20 cellular contexts compared by ENCODE assay signal in the genomic region with DNA sequence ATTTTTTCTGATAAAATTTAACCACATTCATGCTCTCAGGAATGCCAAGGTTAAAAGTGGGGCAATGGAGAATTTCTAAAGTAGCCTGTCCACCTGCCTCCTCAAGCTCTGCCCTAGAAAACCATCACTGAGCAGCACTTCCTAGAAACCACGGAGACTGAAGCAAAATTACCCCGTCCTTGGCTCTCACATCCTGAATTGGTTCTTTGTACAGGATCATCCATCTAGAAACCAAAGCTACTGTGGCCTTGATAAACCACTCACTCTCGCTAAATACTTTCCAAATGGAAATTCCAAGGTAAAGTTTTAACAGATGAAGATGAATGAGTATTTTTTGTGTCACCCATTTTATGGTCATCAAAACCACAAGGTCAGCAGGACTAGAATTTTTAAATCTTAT.
"Had no signal": no experiment of that assay in that cellular context is flagged by ENCODE, and none has a peak within 500 bp of the region (broad histone marks: within the 10 kb centered on the region; RNA-seq: fewer than 3 reads in every experiment).

No MANE protein-coding gene starts in this region.

- H3K27me3 Mint-ChIP-seq: activated CD4-positive, alpha-beta T cell treated with anti-CD3 and anti-CD28 coated beads for 36 hours; activated naive CD8-positive, alpha-beta T cell had no signal

- H3K9me3 Mint-ChIP-seq: activated CD4-positive, alpha-beta memory T cell treated with anti-CD3 and anti-CD28 coated beads for 36 hours; activated T-helper 1 cell treated with anti-CD3 and anti-CD28 coated beads, Interleukin-12 subunit alpha, Interleukin-12 subunit beta, Interleukin-2, Interleukin-4 antibody, amounts not matched to agents 30 ng/mL and 10 ng/mL and 1 ng/mL, durations not matched to agents 14 hours and 24 hours and 36 hours; natural killer cell treated with Interleukin-12 subunit alpha and Interleukin-12 subunit beta and Interleukin-15 and Interleukin-18, amount 100 ng/mL, for 72 hours; WTC11 had no signal

- H3K9me3 ChIP-seq: tibial artery had no signal

- H3K4me1 ChIP-seq: parathyroid adenoma had no signal

- DNase-seq: activated CD4-positive, alpha-beta memory T cell treated with anti-CD3 and anti-CD28 coated beads for 36 hours; activated CD4-positive, alpha-beta T cell treated with anti-CD3 and anti-CD28 coated beads for 36 hours; activated T-cell treated with anti-CD3 and anti-CD28 coated beads for 4 hours; brain microvascular endothelial cell; central memory CD4-positive, alpha-beta T cell; left ventricle myocardium superior; mesendoderm; stimulated activated CD4-positive, alpha-beta T cell treated with anti-CD3 and anti-CD28 coated beads, Interleukin-12 subunit alpha, Interleukin-12 subunit beta, amount 100 ng/mL, for 4 hours; stimulated activated CD4-positive, alpha-beta T cell treated with anti-CD3 and anti-CD28 coated beads, Interleukin-1b, Interleukin-23, amount 100 ng/mL, for 48 hours; stimulated activated naive CD4-positive, alpha-beta T cell treated with Interleukin-2 at 50 U/mL for 16 hours; SW 1271; T-helper 2 cell; tibial artery had no signal

- H3K27ac Mint-ChIP-seq: activated CD4-positive, alpha-beta memory T cell treated with anti-CD3 and anti-CD28 coated beads for 36 hours; activated CD4-positive, alpha-beta T cell treated with anti-CD3 and anti-CD28 coated beads for 36 hours; activated naive CD8-positive, alpha-beta T cell; activated T-helper 1 cell treated with anti-CD3 and anti-CD28 coated beads, Interleukin-12 subunit alpha, Interleukin-12 subunit beta, Interleukin-2, Interleukin-4 antibody, amounts not matched to agents 30 ng/mL and 10 ng/mL and 1 ng/mL, durations not matched to agents 14 hours and 24 hours and 36 hours; natural killer cell treated with Interleukin-12 subunit alpha and Interleukin-12 subunit beta and Interleukin-15 and Interleukin-18, amount 100 ng/mL, for 72 hours; WTC11 had no signal

- H3K36me3 Mint-ChIP-seq: activated CD4-positive, alpha-beta memory T cell treated with anti-CD3 and anti-CD28 coated beads for 36 hours; activated naive CD8-positive, alpha-beta T cell had no signal

- H3K4me3 ChIP-seq: tibial artery had no signal

- H3K4me3 Mint-ChIP-seq: activated CD4-positive, alpha-beta memory T cell treated with anti-CD3 and anti-CD28 coated beads for 36 hours; activated CD4-positive, alpha-beta T cell treated with anti-CD3 and anti-CD28 coated beads for 36 hours; activated naive CD8-positive, alpha-beta T cell; activated T-helper 1 cell treated with anti-CD3 and anti-CD28 coated beads, Interleukin-12 subunit alpha, Interleukin-12 subunit beta, Interleukin-2, Interleukin-4 antibody, amounts not matched to agents 30 ng/mL and 10 ng/mL and 1 ng/mL, durations not matched to agents 14 hours and 24 hours and 36 hours; natural killer cell treated with Interleukin-12 subunit alpha and Interleukin-12 subunit beta and Interleukin-15 and Interleukin-18, amount 100 ng/mL, for 72 hours; WTC11 had no signal

- ATAC-seq: activated CD4-positive, alpha-beta T cell treated with anti-CD3 and anti-CD28 coated beads for 36 hours; left ventricle myocardium superior; natural killer cell treated with Interleukin-12 subunit alpha and Interleukin-12 subunit beta and Interleukin-15 and Interleukin-18, amount 100 ng/mL, for 72 hours had no signal

- H3K27ac ChIP-seq: brain microvascular endothelial cell, parathyroid adenoma, tibial artery had no signal

- H3K79me2 ChIP-seq: parathyroid adenoma had no signal

- H3K27me3 ChIP-seq: brain microvascular endothelial cell, tibial artery had no signal

- H2AFZ ChIP-seq: parathyroid adenoma had no signal

- H3K9ac ChIP-seq: parathyroid adenoma had no signal

- FAIRE-seq: colon, frontal cortex had no signal
